Comparison of ENCODE assay signal across 27 cellular contexts in the genomic region with DNA sequence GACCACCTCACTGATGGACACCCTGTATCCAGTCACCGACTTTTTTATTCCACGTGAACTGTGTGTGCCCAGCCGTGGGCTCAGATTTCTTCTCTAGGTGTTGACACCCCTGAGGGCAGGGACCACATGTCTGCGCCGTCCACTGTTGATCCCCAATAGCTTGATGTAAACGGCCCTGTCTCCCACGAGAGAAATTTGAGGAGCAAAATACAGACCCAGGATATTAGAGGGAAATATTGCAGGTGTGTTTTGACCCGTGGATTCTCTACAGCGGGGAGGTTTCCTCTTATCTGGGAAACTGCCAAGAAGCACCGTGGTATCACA.
"Had no signal": no experiment of that assay in that cellular context is flagged by ENCODE, and none has a peak within 500 bp of the region (broad histone marks: within the 10 kb centered on the region; RNA-seq: fewer than 3 reads in every experiment).

No MANE protein-coding gene starts in this region.

- H3K27ac ChIP-seq: heart left ventricle, left ventricle myocardium inferior, neural progenitor cell, neutrophil, skin epidermis, testis, thyroid gland, transverse colon, upper lobe of left lung, vagina had no signal

- H3K36me3 ChIP-seq: heart left ventricle, left ventricle myocardium inferior, neural progenitor cell, neutrophil, ovary, thyroid gland, transverse colon, upper lobe of left lung, vagina had no signal

- H2AFZ ChIP-seq: neural progenitor cell had no signal

- H3K9ac ChIP-seq: neural progenitor cell had no signal

- ATAC-seq: natural killer cell; right cardiac atrium; sciatic nerve; stimulated activated effector memory CD8-positive, alpha-beta T cell treated with anti-CD3 and anti-CD28 coated beads, Interleukin-12 subunit alpha, Interleukin-12 subunit beta, amount 100 ng/mL, for 72 hours; stimulated activated naive CD8-positive, alpha-beta T cell treated with anti-CD3 and anti-CD28 coated beads, Interleukin-15, amount 100 ng/mL, for 72 hours had no signal

- H3K4me1 ChIP-seq: left ventricle myocardium inferior, neural progenitor cell, transverse colon, upper lobe of left lung, vagina had no signal

- H3K4me3 ChIP-seq: heart left ventricle, left ventricle myocardium inferior, lung, neural progenitor cell, ovary, skin epidermis, testis, thyroid gland, transverse colon, upper lobe of left lung, vagina had no signal

- DNase-seq: hypothalamus; immature natural killer cell; left ventricle myocardium inferior; mesendoderm; naive B cell; nephron progenitor cell; occipital lobe; stimulated activated CD4-positive, alpha-beta T cell treated with anti-CD3 and anti-CD28 coated beads, Interleukin-1b, Interleukin-23, amount 100 ng/mL, for 48 hours; stimulated activated CD4-positive, alpha-beta T cell treated with anti-CD3 and anti-CD28 coated beads, Interleukin-4, amount 100 ng/mL, for 1 hour; stimulated activated naive CD4-positive, alpha-beta T cell treated with Interleukin-2 at 50 U/mL for 16 hours; substantia nigra; thyroid gland; transverse colon had no signal

- H3K4me2 ChIP-seq: neural progenitor cell had no signal

- H3K27me3 ChIP-seq: neural progenitor cell, neutrophil, ovary, testis, thyroid gland, upper lobe of left lung, vagina had no signal

- H3K9me3 ChIP-seq: heart left ventricle, left ventricle myocardium inferior, neutrophil, ovary, testis, thyroid gland, transverse colon, upper lobe of left lung, vagina had no signal
